Comparison of ENCODE assay signal across 1 cellular context in genomic region chr5:157213527-157214243, GRCh38.
TF ChIP-seq lines count a peak whose summit lies in the region.

No MANE protein-coding gene starts in this region.

TF ChIP-seq in GM12878, 131 proteins besides CTCF, POLR2A, EP300 and RAD21:
- peak; percentile 57 for TF ChIP-seq RUNX3 (IDR thresholded peaks at IDR 0.05; ENCODE audit: low read length)
- TF ChIP-seq ZSCAN29 (IDR thresholded peaks at IDR 0.05) = no peak
